Comparison of ENCODE assay signal across 8 cellular contexts in genomic region chr22:42495533-42496141, GRCh38. TPM values are rescaled to one million over a fixed set of nuclear protein-coding genes. Genes with fewer than 3 reads are reported as not detected.
A peak's percentile ranks its signal among the peaks of the same experiment; 100 is the strongest.
DNase-seq lines count a peak whose midpoint lies in the region; ATAC-seq, FAIRE-seq and TF ChIP-seq lines count a peak whose summit lies in the region.
"Not testable (repeated sequence)": the region's sequence is repeated elsewhere in the genome, so short reads cannot be mapped to it uniquely, and the experiment has no call there.

No MANE protein-coding gene starts in this region.

- H3K79me1 ChIP-seq in mesenchymal stem cell (replicated peaks; ENCODE audit: low read length, poor library complexity, severe bottlenecking): not testable (repeated sequence)

- H2AK5ac ChIP-seq in mesenchymal stem cell (ENCODE audit: low read length, severe bottlenecking): not testable (repeated sequence)

- H3K4me3 ChIP-seq in HEK293 (ENCODE audit: low read depth, low read length); GM12878; fibroblast of villous mesenchyme (ENCODE audit: low read depth, low read length); mesenchymal stem cell (ENCODE audit: insufficient read depth in 1 of 2, low read depth in 1 of 2, low read length in 2 of 2): not testable (repeated sequence)

- H3K9me3 Mint-ChIP-seq in stimulated activated naive B cell treated with anti-CD40 and anti-IgM and Interleukin-4, amounts not matched to agents 10 μg/mL and 1 μg/mL and 100 μg/mL, for 72 hours: not testable (repeated sequence)

- H3K4me1 Mint-ChIP-seq in stimulated activated naive B cell treated with anti-CD40 and anti-IgM and Interleukin-4, amounts not matched to agents 10 μg/mL and 1 μg/mL and 100 μg/mL, for 72 hours: peaks cover 18 to 31% of the 10 kb centered on the region in 2 donors

- H3K9ac ChIP-seq in GM12878 (ENCODE audit: control insufficient read depth, insufficient read depth, low read length); mesenchymal stem cell (ENCODE audit: low read length): not testable (repeated sequence)

- H2AFZ ChIP-seq in GM12878 (ENCODE audit: control insufficient read depth, low read depth, low read length); mesenchymal stem cell (ENCODE audit: low read depth, low read length): not testable (repeated sequence)

- CTCF ChIA-PET in HEK293 (lab: Yijun Ruan, JAX): interaction anchor here (0.6 to 1.2 kb wide), 3 partner anchors 13 to 1511 kb away, joined by 3 read pairs; no protein-coding TSS in a partner anchor
- CTCF ChIA-PET in GM12878 (lab: Yijun Ruan, JAX): interaction anchor here (1.7 kb wide), 1 partner anchor 22 kb away, joined by 7 read pairs; no protein-coding TSS in a partner anchor

- POLR2A ChIA-PET in HEK293 (lab: Yijun Ruan, JAX): not testable (repeated sequence)
- POLR2A ChIA-PET in GM12878 (lab: Charles Lee): interaction anchor here (0.7 kb wide), 4 partner anchors 43 to 572 kb away, joined by 5 to 8 read pairs (median 6); no protein-coding TSS in a partner anchor

- not testable (repeated sequence) for H3K27me3 Mint-ChIP-seq in stimulated activated naive B cell treated with anti-CD40 and anti-IgM and Interleukin-4, amounts not matched to agents 10 μg/mL and 1 μg/mL and 100 μg/mL, for 72 hours

- not testable (repeated sequence) for H3K9me3 ChIP-seq in HEK293 (ENCODE audit: control insufficient read depth, insufficient read depth, low read depth, low read length); GM12878 (replicated peaks; ENCODE audit: control insufficient read depth, insufficient read depth, low read length); mesenchymal stem cell (ENCODE audit: control insufficient read depth, low read length)

- not testable (repeated sequence) for H3K36me3 Mint-ChIP-seq in stimulated activated naive B cell treated with anti-CD40 and anti-IgM and Interleukin-4, amounts not matched to agents 10 μg/mL and 1 μg/mL and 100 μg/mL, for 72 hours

- TF ChIP-seq CTCF in HEK293 (tag by site-specific recombination; IDR thresholded peaks at IDR 0.05); GM12878 (IDR thresholded peaks at IDR 0.05 in 2 of 3, conservative IDR thresholded peaks at IDR 0.05 in 1 of 3; ENCODE audit: control insufficient read depth in 2 of 3, extremely low read depth in 1 of 3, insufficient read depth in 1 of 3, low read depth in 3 of 3, low read length in 3 of 3); fibroblast of villous mesenchyme (IDR thresholded peaks at IDR 0.05; ENCODE audit: insufficient read depth, low read depth, low read length): not testable (repeated sequence)

- RAD21 ChIA-PET in GM12878 (lab: Charles Lee; ENCODE audit: unreplicated experiment): not testable (repeated sequence)

- not testable (repeated sequence) for H2BK5ac ChIP-seq in mesenchymal stem cell (ENCODE audit: low read depth, low read length, poor library complexity, severe bottlenecking)

- H3K79me2 ChIP-seq in GM12878 (ENCODE audit: control insufficient read depth, insufficient read depth, low read length): not testable (repeated sequence)

- not testable (repeated sequence) for H3K4me1 ChIP-seq in HEK293 (ENCODE audit: control insufficient read depth, insufficient read depth, low read length); GM12878 (ENCODE audit: control insufficient read depth, insufficient read depth, low read length); mesenchymal stem cell (ENCODE audit: control insufficient read depth, insufficient read depth, low read depth, low read length)

- H3K36me3 ChIP-seq in HEK293 (ENCODE audit: control insufficient read depth in 2 of 2, insufficient read depth in 1 of 2, low read length in 2 of 2); GM12878 (ENCODE audit: control insufficient read depth in 2 of 2, insufficient read depth in 2 of 2, low read length in 1 of 2); mesenchymal stem cell (ENCODE audit: control insufficient read depth in 1 of 2, insufficient read depth in 2 of 2, low read depth in 1 of 2, low read length in 2 of 2): not testable (repeated sequence)

- peak overlapping the region in 1 of 2 donors; percentile 8 for H3K4me3 Mint-ChIP-seq in stimulated activated naive B cell treated with anti-CD40 and anti-IgM and Interleukin-4, amounts not matched to agents 10 μg/mL and 1 μg/mL and 100 μg/mL, for 72 hours

- WGBS in GM12878 (ENCODE audit: insufficient coverage, insufficient replicate concordance, low lambda C conversion rate, missing lambda C conversion rate): 11% methylated on average over 10 of the region's 10 CpGs
- 53% methylated on average over 5 of the region's 10 CpGs for WGBS in mesenchymal stem cell

- peak overlapping the region; percentile 65 for H3K27ac Mint-ChIP-seq in stimulated activated naive B cell treated with anti-CD40 and anti-IgM and Interleukin-4, amounts not matched to agents 10 μg/mL and 1 μg/mL and 100 μg/mL, for 72 hours

- not testable (repeated sequence) for TF ChIP-seq POLR2A in GM12878 (IDR thresholded peaks at IDR 0.05; ENCODE audit: low read depth, low read length)

- not testable (repeated sequence) for H3K27me3 ChIP-seq in GM12878 (replicated peaks in 1 of 2; ENCODE audit: control insufficient read depth in 2 of 2, insufficient read depth in 2 of 2, low read length in 1 of 2)
- H3K27me3 ChIP-seq in mesenchymal stem cell (ENCODE audit: control insufficient read depth in 1 of 2, insufficient read depth in 1 of 2, low read length in 2 of 2): peaks cover 13 to 22% of the 10 kb centered on the region in 2 experiments

- not testable (repeated sequence) for H3K18ac ChIP-seq in mesenchymal stem cell (ENCODE audit: low read depth in 1 of 2, low read length in 2 of 2)

- FAIRE-seq in GM12878 (lab: Jason Lieb, UNC): not testable (repeated sequence)

- ATAC-seq in GM12878: peak; percentile 55
- ATAC-seq in stimulated activated naive B cell treated with anti-CD40 and anti-IgM and Interleukin-4, amounts not matched to agents 10 μg/mL and 1 μg/mL and 100 μg/mL, for 72 hours (replicated peaks): peak; percentile 58

- not testable (repeated sequence) for H3K14ac ChIP-seq in mesenchymal stem cell (ENCODE audit: low read length in 2 of 2)

- not testable (repeated sequence) for TF ChIP-seq EP300 in GM12878 (IDR thresholded peaks at IDR 0.05; ENCODE audit: borderline replicate concordance in 1 of 2, control insufficient read depth in 1 of 2, low read depth in 2 of 2, low read length in 2 of 2)

- peak overlapping the region; percentile 5; the same call in 1 of the 2 replicates for H3K4me2 ChIP-seq in GM12878 (ENCODE audit: control insufficient read depth, insufficient read depth)
- H3K4me2 ChIP-seq in mesenchymal stem cell (ENCODE audit: low read length, poor library complexity, severe bottlenecking): peak overlapping the region; percentile 16

- peak; percentile 17 for DNase-seq in DMS53 treated with DMSO at 0.1 percent for 48 hours (lab: John Stamatoyannopoulos, UW; ENCODE audit: unreplicated experiment)
- peak; percentile 24 for DNase-seq in NCI-H2029 (lab: John Stamatoyannopoulos, UW)
- peak; percentile 33 for DNase-seq in RPMI7951 (ENCODE audit: low read depth)
- not testable (repeated sequence) for DNase-seq in GM12878 (ENCODE audit: low read depth, low spot score); mesenchymal stem cell; stimulated activated naive B cell treated with anti-CD40 and anti-IgM and Interleukin-4, amounts not matched to agents 10 μg/mL and 1 μg/mL and 100 μg/mL, for 72 hours
- peak; percentile 73 for DNase-seq in fibroblast of villous mesenchyme (ENCODE audit: low read depth)

- not testable (repeated sequence) for H3K23ac ChIP-seq in mesenchymal stem cell (ENCODE audit: low read length in 2 of 2)

- H3K4ac ChIP-seq in mesenchymal stem cell (ENCODE audit: low read depth in 1 of 2, low read length in 2 of 2): not testable (repeated sequence)

- intact Hi-C loops in GM12878 (cut with micrococcal nuclease; ENCODE audit: unreplicated experiment): not testable (repeated sequence)

- H3K27ac ChIP-seq in HEK293 (ENCODE audit: extremely low read depth, low read depth, low read length); GM12878 (ENCODE audit: control insufficient read depth, insufficient read depth); mesenchymal stem cell (ENCODE audit: low read length, poor library complexity, severe bottlenecking): not testable (repeated sequence)

- H2BK120ac ChIP-seq in mesenchymal stem cell (ENCODE audit: low read depth, low read length): not testable (repeated sequence)

- H4K91ac ChIP-seq in mesenchymal stem cell (ENCODE audit: low read length): not testable (repeated sequence)

- in situ Hi-C loops in GM12878 (cut with MboI): not testable (repeated sequence)

- H2BK12ac ChIP-seq in mesenchymal stem cell (ENCODE audit: low read length in 2 of 2): not testable (repeated sequence)

- not testable (repeated sequence) for H4K20me1 ChIP-seq in GM12878 (ENCODE audit: control insufficient read depth, insufficient read depth)

- TF ChIP-seq RAD21 in GM12878 (IDR thresholded peaks at IDR 0.05; ENCODE audit: insufficient read depth, low read depth, low read length): not testable (repeated sequence)

- H4K8ac ChIP-seq in mesenchymal stem cell (ENCODE audit: low read length): not testable (repeated sequence)

- SMC1A ChIA-PET in GM12878 (lab: Charles Lee; ENCODE audit: uncharacterized antibody, unreplicated experiment): not testable (repeated sequence)

- not testable (repeated sequence) for BruUV-seq in GM12878 (replicated peaks; lab: Mats Ljungman, UMichigan)

- H2BK15ac ChIP-seq in mesenchymal stem cell (ENCODE audit: low read depth, poor library complexity, severe bottlenecking): not testable (repeated sequence)

RNA-seq across cellular contexts. Expression of gene RRP7A, which starts 24.0 kb away (rescaled TPM):
- total RNA-seq in RPMI7951 (2014; rRNA removed; shearing (Covaris generic)): 18.6 and 22.6 TPM in 2 replicates
- 24.1 and 27.7 TPM in 2 replicates for total RNA-seq in GM12878 (2013; cell fraction: nucleolus; rRNA removed)
- total RNA-seq in GM12878 (2014; rRNA removed) (42.4 and 42.7 TPM in 2 replicates), GM12878 (2014; rRNA removed; fragmentation: Illumina TruSeq; extraction: Trizol) (34.8 and 38.1 TPM in 2 replicates), GM12878 (2021) (73.9 and 84.9 TPM in 2 replicates), fibroblast of villous mesenchyme (24.5 and 29.8 TPM in 2 replicates)
- 10.3 TPM for polyA plus RNA-seq in GM12878 (2011; ENCODE audit: low read depth)
- polyA plus RNA-seq in GM12878 (2011; rRNA removed) (23.9 and 41.4 TPM in 2 replicates), GM12878 (2014; fragmentation: Illumina TruSeq; extraction: Trizol) (38.1 and 49.7 TPM in 2 replicates), GM12878 (2014; fragmentation: Nextera tagmentation; extraction: Ambion mirVana) (10 to 100 TPM in 1 of 2 experiments, 1 to 10 TPM in 1; 2.9 to 12.3 TPM), GM12878 (2014; rRNA removed) (41.7 and 45.1 TPM in 2 replicates), GM12878 (2016; fragmentation: Nextera tagmentation; extraction: Ambion mirVana) (100 to 1,000 TPM in 1 of 2 experiments, 10 to 100 TPM in 1; 88.9 to 114 TPM)
- polyA plus RNA-seq in GM12878 (2011; cell fraction: cytosol; rRNA removed): 33.2 and 45.5 TPM in 2 replicates
- polyA plus RNA-seq in GM12878 (2011; cell fraction: nucleus; rRNA removed): 22.8 and 28.8 TPM in 2 replicates
- 18.6 and 23.1 TPM in 2 replicates for polyA plus RNA-seq in GM12878 (2012)
- 15.7 and 24.9 TPM in 2 replicates for polyA minus RNA-seq in GM12878 (2011; rRNA and poly(A)+ RNA removed)
- 7.2 and 10.6 TPM in 2 replicates for polyA minus RNA-seq in GM12878 (2011; cell fraction: cytosol; rRNA and poly(A)+ RNA removed)
- 9.7 and 20.3 TPM in 2 replicates for polyA minus RNA-seq in GM12878 (2011; cell fraction: nucleus; rRNA and poly(A)+ RNA removed)
- 13.8 TPM for polyA plus RNA-seq in mesenchymal stem cell (2013, experiment 1 of 2)
- 14.4 TPM for polyA plus RNA-seq in mesenchymal stem cell (2013, experiment 2 of 2)

RNA-seq across cellular contexts. Expression of gene SERHL2, which starts 58.1 kb away (rescaled TPM):
- 2.2 and 2.5 TPM in 2 replicates for total RNA-seq in RPMI7951 (2014; rRNA removed; shearing (Covaris generic))
- 2.4 and 3.3 TPM in 2 replicates for total RNA-seq in GM12878 (2013; cell fraction: nucleolus; rRNA removed)
- total RNA-seq in GM12878 (2014; rRNA removed) (1.3 and 2.0 TPM in 2 replicates), GM12878 (2014; rRNA removed; fragmentation: Illumina TruSeq; extraction: Trizol) (0.64 and 1.1 TPM in 2 replicates), GM12878 (2021) (0.69 and 1.0 TPM in 2 replicates), fibroblast of villous mesenchyme (2.2 and 2.3 TPM in 2 replicates)
- polyA plus RNA-seq in GM12878 (2011; ENCODE audit: low read depth): 0.80 TPM
- polyA plus RNA-seq in GM12878 (2011; rRNA removed) (0.97 and 1.6 TPM in 2 replicates), GM12878 (2014; fragmentation: Illumina TruSeq; extraction: Trizol) (1.1 and 3.6 TPM in 2 replicates), GM12878 (2014; fragmentation: Nextera tagmentation; extraction: Ambion mirVana) (under 1 TPM; 0.63 to 0.93 TPM), GM12878 (2014; rRNA removed) (1.3 TPM in 2 replicates), GM12878 (2016; fragmentation: Nextera tagmentation; extraction: Ambion mirVana) (1 to 10 TPM; 1.7 to 1.8 TPM)
- polyA plus RNA-seq in GM12878 (2011; cell fraction: cytosol; rRNA removed): 0.63 and 1.5 TPM in 2 replicates
- polyA plus RNA-seq in GM12878 (2011; cell fraction: nucleus; rRNA removed): 1.4 and 1.6 TPM in 2 replicates
- polyA plus RNA-seq in GM12878 (2012): 0.90 and 1.1 TPM in 2 replicates
- 0.73 and 1.8 TPM in 2 replicates for polyA minus RNA-seq in GM12878 (2011; rRNA and poly(A)+ RNA removed)
- polyA minus RNA-seq in GM12878 (2011; cell fraction: cytosol; rRNA and poly(A)+ RNA removed): not detected in 2 replicates
- not detected in 2 replicates for polyA minus RNA-seq in GM12878 (2011; cell fraction: nucleus; rRNA and poly(A)+ RNA removed)
- 2.5 TPM for polyA plus RNA-seq in mesenchymal stem cell (2013, experiment 1 of 2)
- polyA plus RNA-seq in mesenchymal stem cell (2013, experiment 2 of 2): 2.9 TPM
